ENCODE assay signal across 8 cellular contexts in genomic region chr5:31270396-31270795, GRCh38.
DNase-seq lines count a peak whose midpoint lies in the region; ATAC-seq, FAIRE-seq and TF ChIP-seq lines count a peak whose summit lies in the region.

No MANE protein-coding gene starts in this region.

- no peak for TF ChIP-seq POLR2A in HCT116 (IDR thresholded peaks at IDR 0.05; ENCODE audit: borderline replicate concordance, extremely low read depth, insufficient read depth, insufficient read length)

- H3K27me3 ChIP-seq in BE2C (no peaks in the 10 kb centered on the region), HCT116 (ENCODE audit: insufficient read depth, low read length) (no peaks in the 10 kb centered on the region; the same call in 1 of the 2 replicates), keratinocyte (ENCODE audit: control insufficient read depth, extremely low read depth, insufficient read depth, low read length) (no peaks in the 10 kb centered on the region)

- H3K9me3 Mint-ChIP-seq in activated CD4-positive, alpha-beta T cell treated with anti-CD3 and anti-CD28 coated beads, Interleukin-2, amount 10 ng/mL, durations not matched to agents 7 days and 5 days: no peaks in the 10 kb centered on the region

- dilution Hi-C loops in keratinocyte (cut with MboI; ENCODE audit: extremely low pct_ligation_motif_present, low sequenced_read_pairs): no loop called here

- intact Hi-C loops in HCT116 (cut with micrococcal nuclease): no loop called here

- peak; percentile 22 for DNase-seq in BE2C
- DNase-seq in HCT116 (ENCODE audit: low read depth, low spot score): no peak
- no peak for DNase-seq in SK-N-MC (ENCODE audit: low read depth, low spot score)
- no peak for DNase-seq in keratinocyte (ENCODE audit: low read depth, low spot score)
- no peak for DNase-seq in activated CD4-positive, alpha-beta T cell treated with anti-CD3 and anti-CD28 coated beads, Interleukin-2, amount 10 ng/mL, durations not matched to agents 7 days and 5 days
- no peak for DNase-seq in stimulated activated CD4-positive, alpha-beta T cell treated with anti-CD3 and anti-CD28 coated beads, Interleukin-15, amount 100 ng/mL, for 24 hours

- H3K36me3 Mint-ChIP-seq in activated CD4-positive, alpha-beta T cell treated with anti-CD3 and anti-CD28 coated beads, Interleukin-2, amount 10 ng/mL, durations not matched to agents 7 days and 5 days (ENCODE audit: low read depth): no peaks in the 10 kb centered on the region

- H3K4me2 ChIP-seq in HCT116 (ENCODE audit: low read length) (no peak overlapping the region), keratinocyte (ENCODE audit: control insufficient read depth, extremely low read depth, insufficient read depth, low read depth, low read length) (no peak overlapping the region)

- H3K9me2 ChIP-seq in HCT116 (ENCODE audit: insufficient read depth): no peaks in the 10 kb centered on the region

- H3K9me1 ChIP-seq in keratinocyte (ENCODE audit: control insufficient read depth, extremely low read depth, insufficient read depth, low read length): no peaks in the 10 kb centered on the region

- H4K20me1 ChIP-seq in HCT116 (ENCODE audit: insufficient read depth): no peaks in the 10 kb centered on the region
- no peaks in the 10 kb centered on the region for H4K20me1 ChIP-seq in keratinocyte (ENCODE audit: control insufficient read depth, extremely low read depth, insufficient read depth, low read length)

- H3K4me3 Mint-ChIP-seq in activated CD4-positive, alpha-beta T cell treated with anti-CD3 and anti-CD28 coated beads, Interleukin-2, amount 10 ng/mL, durations not matched to agents 7 days and 5 days: no peak overlapping the region

- CTCF ChIA-PET in HCT116 (lab: Charles Lee): interaction anchor here (1.0 to 1.4 kb wide), 6 partner anchors 10 to 1230 kb away, joined by 3 to 11 read pairs (median 4); no protein-coding TSS in a partner anchor
- CTCF ChIA-PET in activated CD4-positive, alpha-beta T cell treated with anti-CD3 and anti-CD28 coated beads, Interleukin-2, amount 10 ng/mL, durations not matched to agents 7 days and 5 days (lab: Charles Lee): interaction anchor here (0.6 kb wide), 1 partner anchor 739 kb away, joined by 4 read pairs; no protein-coding TSS in a partner anchor

- POLR2A ChIA-PET in HCT116 (lab: Charles Lee): no interaction called here
- POLR2A ChIA-PET in activated CD4-positive, alpha-beta T cell treated with anti-CD3 and anti-CD28 coated beads, Interleukin-2, amount 10 ng/mL, durations not matched to agents 7 days and 5 days (lab: Charles Lee): no interaction called here

- ATAC-seq in HCT116 (no peak), HG02623 (IDR thresholded peaks at IDR 0.05; ENCODE audit: unreplicated experiment) (no peak), HG03108 (IDR thresholded peaks at IDR 0.05; ENCODE audit: unreplicated experiment) (no peak)

- H3K4me1 ChIP-seq in BE2C (no peaks in the 10 kb centered on the region), HCT116 (ENCODE audit: control insufficient read depth in 1 of 2, insufficient read depth in 2 of 2, low read length in 2 of 2) (no peaks in the 10 kb centered on the region), keratinocyte (ENCODE audit: control insufficient read depth, extremely low read depth, insufficient read depth, low read length) (no peaks in the 10 kb centered on the region)

- no peaks in the 10 kb centered on the region for H3K27me3 Mint-ChIP-seq in activated CD4-positive, alpha-beta T cell treated with anti-CD3 and anti-CD28 coated beads, Interleukin-2, amount 10 ng/mL, durations not matched to agents 7 days and 5 days

- peak; percentile 69 for TF ChIP-seq CTCF in BE2C (IDR thresholded peaks at IDR 0.05; ENCODE audit: low read depth, low read length)
- peak in 2 of 3 experiments; percentile 44 to 61; a peak in 4 of 6 replicates for TF ChIP-seq CTCF in HCT116 (IDR thresholded peaks at IDR 0.05 in 2 of 3, conservative IDR thresholded peaks at IDR 0.05 in 1 of 3; ENCODE audit: borderline replicate concordance in 1 of 3, insufficient read depth in 1 of 3, low read depth in 2 of 3, low read length in 2 of 3)
- peak; percentile 29 to 46 (median 44) for TF ChIP-seq CTCF in keratinocyte (optimal IDR thresholded peaks at IDR 0.05 in 1 of 3, IDR thresholded peaks at IDR 0.05 in 1 of 3, conservative IDR thresholded peaks at IDR 0.05 in 1 of 3; ENCODE audit: extremely low read depth in 1 of 3, insufficient read depth in 2 of 3, low read length in 3 of 3)

- no TSS peak for BruUV-seq in HCT116 (replicated peaks; lab: Mats Ljungman, UMichigan)

- H3K4me1 Mint-ChIP-seq in activated CD4-positive, alpha-beta T cell treated with anti-CD3 and anti-CD28 coated beads, Interleukin-2, amount 10 ng/mL, durations not matched to agents 7 days and 5 days: peaks cover 6% of the 10 kb centered on the region

- no peak overlapping the region for H3K27ac Mint-ChIP-seq in activated CD4-positive, alpha-beta T cell treated with anti-CD3 and anti-CD28 coated beads, Interleukin-2, amount 10 ng/mL, durations not matched to agents 7 days and 5 days

- no peaks in the 10 kb centered on the region for H3K79me2 ChIP-seq in HCT116 (ENCODE audit: insufficient read depth, low read length)
- no peaks in the 10 kb centered on the region for H3K79me2 ChIP-seq in keratinocyte (ENCODE audit: control insufficient read depth, insufficient read depth, low read length)

- H3K4me3 ChIP-seq in BE2C (ENCODE audit: low read depth, low read length) (no peak overlapping the region), HCT116 (replicated peaks in 1 of 2; ENCODE audit: low read depth in 1 of 2, low read length in 2 of 2) (no peak overlapping the region), SK-N-MC (no peak overlapping the region), keratinocyte (ENCODE audit: control insufficient read depth in 2 of 3, extremely low read depth in 1 of 3, insufficient read depth in 2 of 3, low read depth in 1 of 3, low read length in 3 of 3) (no peak overlapping the region)

- TF ChIP-seq RAD21 in HCT116 (IDR thresholded peaks at IDR 0.05; ENCODE audit: low read depth): peak; percentile 27; the same call in 1 of the 2 replicates

- FAIRE-seq in keratinocyte (lab: Jason Lieb, UNC): no peak

- H3K27ac ChIP-seq in HCT116 (ENCODE audit: low read depth, low read length): no peak overlapping the region
- 0 out of 2 replicates have a peak overlapping the region, but pooled peaks have one; percentile 32 for H3K27ac ChIP-seq in SK-N-MC
- H3K27ac ChIP-seq in keratinocyte (ENCODE audit: control insufficient read depth, insufficient read depth, low read length): no peak overlapping the region

- H3K9ac ChIP-seq in HCT116 (ENCODE audit: low read length) (no peak overlapping the region), SK-N-MC (ENCODE audit: insufficient read length) (no peak overlapping the region), keratinocyte (ENCODE audit: control insufficient read depth, extremely low read depth, insufficient read depth, low read length) (no peak overlapping the region)

- H3K9me3 ChIP-seq in BE2C (no peaks in the 10 kb centered on the region), HCT116 (ENCODE audit: control insufficient read depth in 1 of 2, insufficient read depth in 1 of 2, low read depth in 1 of 2, low read length in 2 of 2) (no peaks in the 10 kb centered on the region), SK-N-MC (ENCODE audit: low read depth, low read length) (no peaks in the 10 kb centered on the region), keratinocyte (ENCODE audit: control insufficient read depth, low read depth, low read length) (no peaks in the 10 kb centered on the region)

- RAD21 ChIA-PET in HCT116 (lab: Charles Lee; ENCODE audit: low non-redundant PET in 1 of 2, low total read pairs in 2 of 2, uncharacterized antibody in 2 of 2, unreplicated experiment in 2 of 2): no interaction called here

- H3K36me3 ChIP-seq in BE2C: no peaks in the 10 kb centered on the region
- no peaks in the 10 kb centered on the region for H3K36me3 ChIP-seq in HCT116 (ENCODE audit: control insufficient read depth in 1 of 2, insufficient read depth in 2 of 2, low read length in 2 of 2)
- no peaks in the 10 kb centered on the region for H3K36me3 ChIP-seq in SK-N-MC (ENCODE audit: insufficient read depth, low read length)
- no peaks in the 10 kb centered on the region for H3K36me3 ChIP-seq in keratinocyte (ENCODE audit: control insufficient read depth in 2 of 2, extremely low read depth in 1 of 2, insufficient read depth in 2 of 2, low read length in 2 of 2)

- H2AFZ ChIP-seq in HCT116 (ENCODE audit: low read depth, low read length, poor library complexity, severe bottlenecking) (no peak overlapping the region), keratinocyte (ENCODE audit: control insufficient read depth, low read length) (no peak overlapping the region)

TF ChIP-seq in HCT116, 20 proteins besides CTCF, POLR2A, EP300 and RAD21 (continues in another document):
- no peak for TF ChIP-seq CEBPB (IDR thresholded peaks at IDR 0.05; ENCODE audit: low read depth)
- no peak for TF ChIP-seq MAX (IDR thresholded peaks at IDR 0.05)
- TF ChIP-seq JUND (IDR thresholded peaks at IDR 0.05): no peak
- TF ChIP-seq YY1 (IDR thresholded peaks at IDR 0.05; ENCODE audit: extremely low read depth, insufficient replicate concordance, low read depth, low read length): no peak
- TF ChIP-seq EGR1 (IDR thresholded peaks at IDR 0.05; ENCODE audit: low read depth): no peak
- TF ChIP-seq ELF1 (IDR thresholded peaks at IDR 0.05; ENCODE audit: borderline replicate concordance, low read depth): no peak
- no peak for TF ChIP-seq EZH2 (IDR thresholded peaks at IDR 0.05)
- TF ChIP-seq ATF3 (IDR thresholded peaks at IDR 0.05): no peak
- no peak for TF ChIP-seq EZH2phosphoT487 (IDR thresholded peaks at IDR 0.05; ENCODE audit: borderline replicate concordance)
- TF ChIP-seq ZNF274 (IDR thresholded peaks at IDR 0.05; ENCODE audit: low read depth, low read length): no peak
- no peak for TF ChIP-seq SRF (IDR thresholded peaks at IDR 0.05; ENCODE audit: low read depth)
- no peak for TF ChIP-seq TCF7L2 (IDR thresholded peaks at IDR 0.05; ENCODE audit: borderline replicate concordance, extremely low read depth, insufficient read depth, insufficient read length)
- no peak for TF ChIP-seq SIN3A (IDR thresholded peaks at IDR 0.05; ENCODE audit: low read depth)
- TF ChIP-seq ZFX (IDR thresholded peaks at IDR 0.05): no peak
